ENCODE assay signal across 24 cellular contexts in the genomic region with DNA sequence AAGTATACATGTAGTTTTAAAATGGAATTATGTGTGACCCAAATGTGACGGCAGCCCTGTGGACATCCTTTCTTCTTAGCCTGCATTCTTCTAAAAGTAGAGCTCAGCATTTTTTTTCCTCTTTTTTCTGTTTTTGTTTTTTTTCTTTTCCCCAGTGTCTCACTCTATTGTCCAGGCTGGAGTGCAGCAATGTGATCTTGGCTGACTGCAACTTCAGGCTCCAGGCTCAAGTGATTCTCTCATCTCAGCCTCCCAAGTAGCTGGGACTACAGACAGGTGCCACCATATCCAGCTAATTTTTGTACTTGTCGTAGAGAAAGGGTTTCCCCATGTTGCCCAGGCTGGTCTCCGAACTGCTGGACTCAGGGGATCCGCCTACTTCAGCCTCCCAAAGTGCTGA.
"Had no signal": no experiment of that assay in that cellular context is flagged by ENCODE, and none has a peak within 500 bp of the region (broad histone marks: within the 10 kb centered on the region; RNA-seq: fewer than 3 reads in every experiment).

No MANE protein-coding gene starts in this region.

- H3K27me3 Mint-ChIP-seq: effector memory CD8-positive, alpha-beta T cell had no signal

- ATAC-seq: effector memory CD8-positive, alpha-beta T cell; gastroesophageal sphincter; left lobe of liver; natural killer cell; stimulated activated effector memory CD8-positive, alpha-beta T cell treated with anti-CD3 and anti-CD28 coated beads, Interleukin-12 subunit alpha, Interleukin-12 subunit beta, amount 100 ng/mL, for 72 hours; stimulated activated naive CD8-positive, alpha-beta T cell treated with anti-CD3 and anti-CD28 coated beads, Interleukin-15, Interleukin-2, amounts not matched to agents 100 U/mL and 50 U/mL, for 24 hours; upper lobe of right lung had no signal

- H3K4me1 ChIP-seq: esophagus squamous epithelium, gastroesophageal sphincter, right atrium auricular region, testis, tibial nerve, upper lobe of right lung, vagina had no signal

- H3K36me3 Mint-ChIP-seq: mesothelial cell of epicardium; natural killer cell; stimulated activated effector memory CD8-positive, alpha-beta T cell treated with anti-CD3 and anti-CD28 coated beads, Interleukin-12 subunit alpha, Interleukin-12 subunit beta, amount 100 ng/mL, for 72 hours had no signal

- H3K27ac ChIP-seq: esophagus squamous epithelium, gastroesophageal sphincter, ovary, right atrium auricular region, testis, tibial nerve, upper lobe of right lung, vagina had no signal

- H3K36me3 ChIP-seq: esophagus squamous epithelium, gastroesophageal sphincter, ovary, right atrium auricular region, upper lobe of right lung, vagina had no signal

- DNase-seq: cortex of kidney; effector memory CD8-positive, alpha-beta T cell; esophagus squamous epithelium; foreskin fibroblast; glutamatergic neuron; islet precursor cell; mammary epithelial cell; natural killer cell; nucleus accumbens; ovary; stimulated activated CD4-positive, alpha-beta T cell treated with anti-CD3 and anti-CD28 coated beads, Interleukin-4, amount 100 ng/mL, for 1 hour; stimulated activated CD8-positive, alpha-beta memory T cell treated with anti-CD3 and anti-CD28 coated beads, Interleukin-4, amount 100 ng/mL, for 48 hours; stimulated activated naive CD8-positive, alpha-beta T cell treated with anti-CD3 and anti-CD28 coated beads, Interleukin-15, Interleukin-2, amounts not matched to agents 100 U/mL and 50 U/mL, for 24 hours; testis; upper lobe of right lung had no signal

- H3K4me2 ChIP-seq: smooth muscle cell had no signal

- H3K27ac Mint-ChIP-seq: effector memory CD8-positive, alpha-beta T cell; mesothelial cell of epicardium; natural killer cell; stimulated activated effector memory CD8-positive, alpha-beta T cell treated with anti-CD3 and anti-CD28 coated beads, Interleukin-12 subunit alpha, Interleukin-12 subunit beta, amount 100 ng/mL, for 72 hours had no signal

- H3K4me1 Mint-ChIP-seq: mesothelial cell of epicardium; natural killer cell; stimulated activated effector memory CD8-positive, alpha-beta T cell treated with anti-CD3 and anti-CD28 coated beads, Interleukin-12 subunit alpha, Interleukin-12 subunit beta, amount 100 ng/mL, for 72 hours had no signal

- H3K27me3 ChIP-seq: esophagus squamous epithelium, gastroesophageal sphincter, ovary, right atrium auricular region, testis, tibial nerve, upper lobe of right lung, vagina had no signal

- H3K4me3 ChIP-seq: esophagus squamous epithelium, gastroesophageal sphincter, ovary, right atrium auricular region, smooth muscle cell, testis, tibial nerve, upper lobe of right lung, vagina had no signal

- H3K9me3 ChIP-seq: esophagus squamous epithelium, ovary, testis, upper lobe of right lung, vagina had no signal

- H3K4me3 Mint-ChIP-seq: effector memory CD8-positive, alpha-beta T cell; mesothelial cell of epicardium; natural killer cell; neural crest cell; stimulated activated effector memory CD8-positive, alpha-beta T cell treated with anti-CD3 and anti-CD28 coated beads, Interleukin-12 subunit alpha, Interleukin-12 subunit beta, amount 100 ng/mL, for 72 hours had no signal
